Comparison of ENCODE assay signal across 20 cellular contexts in the genomic region with DNA sequence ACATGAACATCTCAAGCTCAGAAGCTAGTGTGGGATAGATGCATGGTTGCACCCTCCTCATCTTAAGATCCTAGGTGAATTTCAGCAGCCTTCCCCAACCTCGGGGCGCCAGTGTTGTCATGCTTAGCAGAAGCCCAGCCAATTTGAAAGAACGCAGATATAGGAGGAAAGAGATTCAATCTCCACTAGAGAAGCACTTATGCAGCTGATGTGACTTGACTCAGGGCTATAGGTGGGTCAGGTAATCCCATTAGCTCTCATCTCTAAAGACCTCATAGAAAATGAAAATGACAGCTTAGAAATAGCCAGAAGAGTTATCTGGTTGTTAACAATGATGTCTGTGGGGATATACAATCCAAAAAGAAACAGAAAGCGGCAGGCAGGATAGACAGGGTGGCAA.
A peak's percentile ranks its signal among the peaks of the same experiment; 100 is the strongest.
DNase-seq lines count a peak whose midpoint lies in the region; ATAC-seq, FAIRE-seq and TF ChIP-seq lines count a peak whose summit lies in the region.
"Had no signal": no experiment of that assay in that cellular context is flagged by ENCODE, and none has a peak within 500 bp of the region (broad histone marks: within the 10 kb centered on the region; RNA-seq: fewer than 3 reads in every experiment).

No MANE protein-coding gene starts in this region.

- no peaks in the 10 kb centered on the region for H4K20me1 ChIP-seq in astrocyte (ENCODE audit: insufficient read depth, low read length)
- H4K20me1 ChIP-seq: BLaER1 had no signal

- H3K36me3 Mint-ChIP-seq in astrocyte (ENCODE audit: low read depth, unreplicated experiment): no peaks in the 10 kb centered on the region
- H3K36me3 Mint-ChIP-seq: CD4-positive, alpha-beta memory T cell had no signal

- H3K9ac ChIP-seq in astrocyte (ENCODE audit: low read length): no peak overlapping the region
- H3K9ac ChIP-seq: BLaER1 had no signal

- H3K9me3 Mint-ChIP-seq in astrocyte (ENCODE audit: unreplicated experiment): peaks cover 7% of the 10 kb centered on the region
- peaks cover 3 to 11% of the 10 kb centered on the region in 2 donors for H3K9me3 Mint-ChIP-seq in stimulated activated naive CD8-positive, alpha-beta T cell treated with anti-CD3 and anti-CD28 coated beads, Interleukin-15, amount 100 ng/mL, for 72 hours

- H3K36me3 ChIP-seq in astrocyte (ENCODE audit: insufficient read depth, low read length): no peaks in the 10 kb centered on the region
- H3K36me3 ChIP-seq in right atrium auricular region: no peaks in the 10 kb centered on the region
- H3K36me3 ChIP-seq: BLaER1, SJSA1 had no signal

- peaks cover 44% of the 10 kb centered on the region for H3K4me1 Mint-ChIP-seq in astrocyte (ENCODE audit: low read depth, unreplicated experiment)
- peaks cover 8% of the 10 kb centered on the region for H3K4me1 Mint-ChIP-seq in stimulated activated naive CD8-positive, alpha-beta T cell treated with anti-CD3 and anti-CD28 coated beads, Interleukin-15, amount 100 ng/mL, for 72 hours
- H3K4me1 Mint-ChIP-seq: CD4-positive, alpha-beta memory T cell had no signal

- H3K4me3 ChIP-seq in astrocyte (ENCODE audit: insufficient read depth, low read depth, low read length) (no peak overlapping the region), right atrium auricular region (no peak overlapping the region)
- H3K4me3 ChIP-seq: BLaER1, SJSA1 had no signal

- peak overlapping the region; percentile 35 for H3K27ac Mint-ChIP-seq in astrocyte (ENCODE audit: unreplicated experiment)
- no peak overlapping the region for H3K27ac Mint-ChIP-seq in stimulated activated naive CD8-positive, alpha-beta T cell treated with anti-CD3 and anti-CD28 coated beads, Interleukin-15, amount 100 ng/mL, for 72 hours
- H3K27ac Mint-ChIP-seq: CD4-positive, alpha-beta memory T cell had no signal

- H3K4me2 ChIP-seq in astrocyte (ENCODE audit: low read length): no peak overlapping the region
- H3K4me2 ChIP-seq: BLaER1 had no signal

- no peak overlapping the region for H2AFZ ChIP-seq in astrocyte (ENCODE audit: low read depth, low read length)

- no peak for TF ChIP-seq POLR2A in GM12891 (IDR thresholded peaks at IDR 0.05; ENCODE audit: low read depth, low read length)

- H3K27me3 Mint-ChIP-seq in astrocyte (ENCODE audit: low read depth, unreplicated experiment): peaks cover 2% of the 10 kb centered on the region
- no peaks in the 10 kb centered on the region for H3K27me3 Mint-ChIP-seq in stimulated activated naive CD8-positive, alpha-beta T cell treated with anti-CD3 and anti-CD28 coated beads, Interleukin-15, amount 100 ng/mL, for 72 hours

- TF ChIP-seq CTCF in astrocyte (IDR thresholded peaks at IDR 0.05; ENCODE audit: insufficient read depth, low read depth, low read length) (no peak), right atrium auricular region (IDR thresholded peaks at IDR 0.05) (no peak)

- no peak overlapping the region for H3K4me3 Mint-ChIP-seq in astrocyte (ENCODE audit: unreplicated experiment)
- no peak overlapping the region for H3K4me3 Mint-ChIP-seq in stimulated activated naive CD8-positive, alpha-beta T cell treated with anti-CD3 and anti-CD28 coated beads, Interleukin-15, amount 100 ng/mL, for 72 hours
- H3K4me3 Mint-ChIP-seq: CD4-positive, alpha-beta memory T cell had no signal

- H3K4me1 ChIP-seq in astrocyte (ENCODE audit: insufficient read depth, low read length) (no peaks in the 10 kb centered on the region), right atrium auricular region (no peaks in the 10 kb centered on the region)
- H3K4me1 ChIP-seq: BLaER1, Caco-2, SJSA1 had no signal

- FAIRE-seq in astrocyte (lab: Jason Lieb, UNC) (no peak), GM12891 (lab: Jason Lieb, UNC) (no peak)
- FAIRE-seq: GM12892, GM18507, H1 had no signal

- H3K9me3 ChIP-seq in astrocyte (ENCODE audit: insufficient read depth, low read depth, low read length): no peaks in the 10 kb centered on the region
- H3K9me3 ChIP-seq in right atrium auricular region: no peaks in the 10 kb centered on the region
- H3K9me3 ChIP-seq: SJSA1 had no signal

- DNase-seq in astrocyte (ENCODE audit: low read depth): no peak
- DNase-seq in stimulated activated naive CD8-positive, alpha-beta T cell treated with anti-CD3 and anti-CD28 coated beads, Interleukin-15, amount 100 ng/mL, for 72 hours: no peak
- no peak for DNase-seq in GM12891 (ENCODE audit: insufficient read length, low spot score)
- no peak for DNase-seq in right atrium auricular region (ENCODE audit: low spot score)
- DNase-seq: Caco-2; CD4-positive, alpha-beta memory T cell; DND-41; NCI-H1092 treated with DMSO at 0.1 percent for 48 hours; NCI-H2081; T-helper 9 cell had no signal

- peak; percentile 6 for ATAC-seq in GM18502 (IDR thresholded peaks at IDR 0.05; ENCODE audit: poor library complexity, unreplicated experiment)
- peak; percentile 3 for ATAC-seq in GM18520 (IDR thresholded peaks at IDR 0.05; ENCODE audit: unreplicated experiment)
- peak; percentile 12 for ATAC-seq in HG02981 (IDR thresholded peaks at IDR 0.05; ENCODE audit: unreplicated experiment)
- no peak for ATAC-seq in stimulated activated naive CD8-positive, alpha-beta T cell treated with anti-CD3 and anti-CD28 coated beads, Interleukin-15, amount 100 ng/mL, for 72 hours
- ATAC-seq: HCT116, Panc1 had no signal

- H3K79me2 ChIP-seq in astrocyte (ENCODE audit: insufficient read depth, low read length): no peaks in the 10 kb centered on the region

- no peak overlapping the region for H3K27ac ChIP-seq in astrocyte (ENCODE audit: low read depth, low read length)
- no peak overlapping the region for H3K27ac ChIP-seq in right atrium auricular region
- H3K27ac ChIP-seq: BLaER1, SJSA1 had no signal

- H3K27me3 ChIP-seq in astrocyte (ENCODE audit: insufficient read depth, low read length): no peaks in the 10 kb centered on the region
- H3K27me3 ChIP-seq in right atrium auricular region: no peaks in the 10 kb centered on the region
- H3K27me3 ChIP-seq: BLaER1, SJSA1 had no signal

TF ChIP-seq in GM12891, 5 proteins besides CTCF, POLR2A, EP300 and RAD21:
- TF ChIP-seq PAX5 (IDR thresholded peaks at IDR 0.05; ENCODE audit: insufficient read depth, low read length, severe bottlenecking): no peak
